Comparison of ENCODE assay signal across 1 cellular context in genomic region chr15:78571382-78571781, GRCh38.
TF ChIP-seq lines count a peak whose summit lies in the region.

No MANE protein-coding gene starts in this region.

TF ChIP-seq in HEK293, 187 proteins besides CTCF, POLR2A, EP300 and RAD21 (continued from another document):
- TF ChIP-seq ZNF645 (tag by site-specific recombination; IDR thresholded peaks at IDR 0.05): no peak
- TF ChIP-seq KLF16 (tag by site-specific recombination; IDR thresholded peaks at IDR 0.05): no peak
- TF ChIP-seq, protein P1, sequence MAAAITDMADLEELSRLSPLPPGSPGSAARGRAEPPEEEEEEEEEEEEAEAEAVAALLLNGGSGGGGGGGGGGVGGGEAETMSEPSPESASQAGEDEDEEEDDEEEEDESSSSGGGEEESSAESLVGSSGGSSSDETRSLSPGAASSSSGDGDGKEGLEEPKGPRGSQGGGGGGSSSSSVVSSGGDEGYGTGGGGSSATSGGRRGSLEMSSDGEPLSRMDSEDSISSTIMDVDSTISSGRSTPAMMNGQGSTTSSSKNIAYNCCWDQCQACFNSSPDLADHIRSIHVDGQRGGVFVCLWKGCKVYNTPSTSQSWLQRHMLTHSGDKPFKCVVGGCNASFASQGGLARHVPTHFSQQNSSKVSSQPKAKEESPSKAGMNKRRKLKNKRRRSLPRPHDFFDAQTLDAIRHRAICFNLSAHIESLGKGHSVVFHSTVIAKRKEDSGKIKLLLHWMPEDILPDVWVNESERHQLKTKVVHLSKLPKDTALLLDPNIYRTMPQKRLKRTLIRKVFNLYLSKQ (tag by site-specific recombination; IDR thresholded peaks at IDR 0.05; ENCODE audit: borderline replicate concordance): no peak
- TF ChIP-seq GFI1B (tag by site-specific recombination; IDR thresholded peaks at IDR 0.05): no peak
- TF ChIP-seq ZNF530 (tag by site-specific recombination; IDR thresholded peaks at IDR 0.05; ENCODE audit: low read depth): no peak
- TF ChIP-seq, protein P2, sequence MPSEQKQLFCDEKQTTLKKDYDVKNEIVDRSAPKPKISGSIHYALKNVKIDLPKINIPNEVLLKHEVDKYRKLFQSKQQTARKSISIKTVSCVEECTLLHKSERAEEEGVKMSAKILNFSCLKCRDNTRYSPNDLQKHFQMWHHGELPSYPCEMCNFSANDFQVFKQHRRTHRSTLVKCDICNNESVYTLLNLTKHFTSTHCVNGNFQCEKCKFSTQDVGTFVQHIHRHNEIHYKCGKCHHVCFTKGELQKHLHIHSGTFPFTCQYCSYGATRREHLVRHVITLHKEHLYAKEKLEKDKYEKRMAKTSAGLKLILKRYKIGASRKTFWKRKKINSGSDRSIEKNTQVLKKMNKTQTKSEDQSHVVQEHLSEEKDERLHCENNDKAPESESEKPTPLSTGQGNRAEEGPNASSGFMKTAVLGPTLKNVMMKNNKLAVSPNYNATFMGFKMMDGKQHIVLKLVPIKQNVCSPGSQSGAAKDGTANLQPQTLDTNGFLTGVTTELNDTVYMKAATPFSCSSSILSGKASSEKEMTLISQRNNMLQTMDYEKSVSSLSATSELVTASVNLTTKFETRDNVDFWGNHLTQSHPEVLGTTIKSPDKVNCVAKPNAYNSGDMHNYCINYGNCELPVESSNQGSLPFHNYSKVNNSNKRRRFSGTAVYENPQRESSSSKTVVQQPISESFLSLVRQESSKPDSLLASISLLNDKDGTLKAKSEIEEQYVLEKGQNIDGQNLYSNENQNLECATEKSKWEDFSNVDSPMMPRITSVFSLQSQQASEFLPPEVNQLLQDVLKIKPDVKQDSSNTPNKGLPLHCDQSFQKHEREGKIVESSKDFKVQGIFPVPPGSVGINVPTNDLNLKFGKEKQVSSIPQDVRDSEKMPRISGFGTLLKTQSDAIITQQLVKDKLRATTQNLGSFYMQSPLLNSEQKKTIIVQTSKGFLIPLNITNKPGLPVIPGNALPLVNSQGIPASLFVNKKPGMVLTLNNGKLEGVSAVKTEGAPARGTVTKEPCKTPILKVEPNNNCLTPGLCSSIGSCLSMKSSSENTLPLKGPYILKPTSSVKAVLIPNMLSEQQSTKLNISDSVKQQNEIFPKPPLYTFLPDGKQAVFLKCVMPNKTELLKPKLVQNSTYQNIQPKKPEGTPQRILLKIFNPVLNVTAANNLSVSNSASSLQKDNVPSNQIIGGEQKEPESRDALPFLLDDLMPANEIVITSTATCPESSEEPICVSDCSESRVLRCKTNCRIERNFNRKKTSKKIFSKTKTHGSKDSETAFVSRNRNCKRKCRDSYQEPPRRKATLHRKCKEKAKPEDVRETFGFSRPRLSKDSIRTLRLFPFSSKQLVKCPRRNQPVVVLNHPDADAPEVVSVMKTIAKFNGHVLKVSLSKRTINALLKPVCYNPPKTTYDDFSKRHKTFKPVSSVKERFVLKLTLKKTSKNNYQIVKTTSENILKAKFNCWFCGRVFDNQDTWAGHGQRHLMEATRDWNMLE (tag by site-specific recombination; conservative IDR thresholded peaks at IDR 0.05; ENCODE audit: low read depth): no peak
- TF ChIP-seq, protein P3, sequence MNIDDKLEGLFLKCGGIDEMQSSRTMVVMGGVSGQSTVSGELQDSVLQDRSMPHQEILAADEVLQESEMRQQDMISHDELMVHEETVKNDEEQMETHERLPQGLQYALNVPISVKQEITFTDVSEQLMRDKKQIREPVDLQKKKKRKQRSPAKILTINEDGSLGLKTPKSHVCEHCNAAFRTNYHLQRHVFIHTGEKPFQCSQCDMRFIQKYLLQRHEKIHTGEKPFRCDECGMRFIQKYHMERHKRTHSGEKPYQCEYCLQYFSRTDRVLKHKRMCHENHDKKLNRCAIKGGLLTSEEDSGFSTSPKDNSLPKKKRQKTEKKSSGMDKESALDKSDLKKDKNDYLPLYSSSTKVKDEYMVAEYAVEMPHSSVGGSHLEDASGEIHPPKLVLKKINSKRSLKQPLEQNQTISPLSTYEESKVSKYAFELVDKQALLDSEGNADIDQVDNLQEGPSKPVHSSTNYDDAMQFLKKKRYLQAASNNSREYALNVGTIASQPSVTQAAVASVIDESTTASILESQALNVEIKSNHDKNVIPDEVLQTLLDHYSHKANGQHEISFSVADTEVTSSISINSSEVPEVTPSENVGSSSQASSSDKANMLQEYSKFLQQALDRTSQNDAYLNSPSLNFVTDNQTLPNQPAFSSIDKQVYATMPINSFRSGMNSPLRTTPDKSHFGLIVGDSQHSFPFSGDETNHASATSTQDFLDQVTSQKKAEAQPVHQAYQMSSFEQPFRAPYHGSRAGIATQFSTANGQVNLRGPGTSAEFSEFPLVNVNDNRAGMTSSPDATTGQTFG (tag by site-specific recombination; IDR thresholded peaks at IDR 0.05; ENCODE audit: borderline replicate concordance): no peak
- TF ChIP-seq, protein P4, sequence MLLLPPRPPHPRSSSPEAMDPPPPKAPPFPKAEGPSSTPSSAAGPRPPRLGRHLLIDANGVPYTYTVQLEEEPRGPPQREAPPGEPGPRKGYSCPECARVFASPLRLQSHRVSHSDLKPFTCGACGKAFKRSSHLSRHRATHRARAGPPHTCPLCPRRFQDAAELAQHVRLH (tag by site-specific recombination; IDR thresholded peaks at IDR 0.05): no peak
- TF ChIP-seq, protein P5, sequence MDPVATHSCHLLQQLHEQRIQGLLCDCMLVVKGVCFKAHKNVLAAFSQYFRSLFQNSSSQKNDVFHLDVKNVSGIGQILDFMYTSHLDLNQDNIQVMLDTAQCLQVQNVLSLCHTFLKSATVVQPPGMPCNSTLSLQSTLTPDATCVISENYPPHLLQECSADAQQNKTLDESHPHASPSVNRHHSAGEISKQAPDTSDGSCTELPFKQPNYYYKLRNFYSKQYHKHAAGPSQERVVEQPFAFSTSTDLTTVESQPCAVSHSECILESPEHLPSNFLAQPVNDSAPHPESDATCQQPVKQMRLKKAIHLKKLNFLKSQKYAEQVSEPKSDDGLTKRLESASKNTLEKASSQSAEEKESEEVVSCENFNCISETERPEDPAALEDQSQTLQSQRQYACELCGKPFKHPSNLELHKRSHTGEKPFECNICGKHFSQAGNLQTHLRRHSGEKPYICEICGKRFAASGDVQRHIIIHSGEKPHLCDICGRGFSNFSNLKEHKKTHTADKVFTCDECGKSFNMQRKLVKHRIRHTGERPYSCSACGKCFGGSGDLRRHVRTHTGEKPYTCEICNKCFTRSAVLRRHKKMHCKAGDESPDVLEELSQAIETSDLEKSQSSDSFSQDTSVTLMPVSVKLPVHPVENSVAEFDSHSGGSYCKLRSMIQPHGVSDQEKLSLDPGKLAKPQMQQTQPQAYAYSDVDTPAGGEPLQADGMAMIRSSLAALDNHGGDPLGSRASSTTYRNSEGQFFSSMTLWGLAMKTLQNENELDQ (tag by site-specific recombination; IDR thresholded peaks at IDR 0.05; ENCODE audit: low read depth): no peak
- TF ChIP-seq ZNF785 (tag by site-specific recombination; IDR thresholded peaks at IDR 0.05): no peak
- no peak for TF ChIP-seq HOXD13 (CRISPR knock-in tag; IDR thresholded peaks at IDR 0.05; ENCODE audit: borderline replicate concordance)
- TF ChIP-seq ZNF2 (tag by site-specific recombination; IDR thresholded peaks at IDR 0.05): peak; percentile 59; the same call in 1 of the 2 replicates
- TF ChIP-seq ZEB2 (tag by site-specific recombination; IDR thresholded peaks at IDR 0.05): peak; percentile 26; the same call in 1 of the 2 replicates
- no peak for TF ChIP-seq ZNF544 (tag by site-specific recombination; IDR thresholded peaks at IDR 0.05)
- TF ChIP-seq ZNF792 (tag by site-specific recombination; IDR thresholded peaks at IDR 0.05): no peak
- TF ChIP-seq RBAK (tag by site-specific recombination; IDR thresholded peaks at IDR 0.05): no peak
- no peak for TF ChIP-seq SCRT2 (tag by site-specific recombination; IDR thresholded peaks at IDR 0.05)
- TF ChIP-seq ZNF558 (tag by site-specific recombination; IDR thresholded peaks at IDR 0.05): no peak
- TF ChIP-seq ZNF514 (tag by site-specific recombination; IDR thresholded peaks at IDR 0.05): no peak
- TF ChIP-seq KLF7 (tag by site-specific recombination; IDR thresholded peaks at IDR 0.05; ENCODE audit: borderline replicate concordance): no peak
- no peak for TF ChIP-seq ZNF394 (tag by site-specific recombination; IDR thresholded peaks at IDR 0.05; ENCODE audit: borderline replicate concordance)
- no peak for TF ChIP-seq BCL11B (tag by site-specific recombination; IDR thresholded peaks at IDR 0.05; ENCODE audit: low read depth)
- TF ChIP-seq SALL2 (tag by site-specific recombination; IDR thresholded peaks at IDR 0.05; ENCODE audit: borderline replicate concordance): no peak
- no peak for TF ChIP-seq ZNF48 (tag by site-specific recombination; IDR thresholded peaks at IDR 0.05)
- no peak for TF ChIP-seq ZNF112 (tag by site-specific recombination; IDR thresholded peaks at IDR 0.05)
- no peak for TF ChIP-seq TSHZ1 (tag by site-specific recombination; IDR thresholded peaks at IDR 0.05; ENCODE audit: borderline replicate concordance)
- TF ChIP-seq ZNF26 (tag by site-specific recombination; IDR thresholded peaks at IDR 0.05): no peak
- peak; percentile 12; the same call in 1 of the 2 replicates for TF ChIP-seq OSR2 (tag by site-specific recombination; IDR thresholded peaks at IDR 0.05)
- no peak for TF ChIP-seq ZNF692 (tag by site-specific recombination; IDR thresholded peaks at IDR 0.05)
- TF ChIP-seq ZNF843 (tag by site-specific recombination; IDR thresholded peaks at IDR 0.05): 0 out of 2 replicates have a peak, but pooled peaks have one; percentile 29
- TF ChIP-seq FEZF1 (tag by site-specific recombination; IDR thresholded peaks at IDR 0.05): peak; percentile 76
- TF ChIP-seq OVOL3 (tag by site-specific recombination; IDR thresholded peaks at IDR 0.05): no peak
